Comparison of ENCODE assay signal across 8 cellular contexts in genomic region chr22:20701680-20702136, GRCh38.
DNase-seq lines count a peak whose midpoint lies in the region; ATAC-seq and TF ChIP-seq lines count a peak whose summit lies in the region.
"Not testable (repeated sequence)": the region's sequence is repeated elsewhere in the genome, so short reads cannot be mapped to it uniquely, and the experiment has no call there.

No MANE protein-coding gene starts in this region.

- peak overlapping the region; percentile 74 for H3K4me2 ChIP-seq in OCI-LY7 (ENCODE audit: low read length)
- H3K4me2 ChIP-seq in mesendoderm (ENCODE audit: low read length), result not testable (repeated sequence)

- no CpG with 5 or more reads among the region's 21 CpGs for WGBS in mesendoderm (ENCODE audit: extremely low coverage, insufficient coverage, low lambda C conversion rate)
- 7 to 12% (median 10%) methylated on average over 12 to 17 of the region's 21 CpGs for WGBS in spleen, 5 donors

- H3K18ac ChIP-seq in mesendoderm (ENCODE audit: low read length), result not testable (repeated sequence)

- not testable (repeated sequence) for H4K20me1 ChIP-seq in OCI-LY7 (ENCODE audit: insufficient read depth, low read length)

- intact Hi-C loops in CD4-positive, alpha-beta memory T cell (cut with micrococcal nuclease), result loop anchor here (2.0 to 5.0 kb wide), 2 partner anchors 134 to 381 kb away; partner anchors contain the start of gene DGCR6L
- intact Hi-C loops in OCI-LY7 (cut with micrococcal nuclease; ENCODE audit: unreplicated experiment), result loop anchor here (5.0 kb wide), 1 partner anchor 41 kb away; no protein-coding TSS in a partner anchor
- intact Hi-C loops in activated T-helper 1 cell treated with anti-CD3 and anti-CD28 coated beads, Interleukin-12 subunit alpha, Interleukin-12 subunit beta, Interleukin-2, Interleukin-4 antibody, amounts not matched to agents 30 ng/mL and 10 ng/mL and 1 ng/mL, durations not matched to agents 14 hours and 24 hours and 36 hours (cut with micrococcal nuclease), result loop anchor here (2.0 to 5.0 kb wide), 4 partner anchors 139 to 379 kb away; partner anchors contain the start of genes DGCR6L, MED15, PI4KA and SNAP29
- intact Hi-C loops in spleen (cut with DNase I; ENCODE audit: low total_unique reads), result not testable (repeated sequence)

- H3K4me3 ChIP-seq in CD4-positive, alpha-beta memory T cell (ENCODE audit: low read length in 2 of 2), result peak overlapping the region in 1 of 2 donors; percentile 49
- H3K4me3 ChIP-seq in OCI-LY7 (ENCODE audit: low read depth, low read length, poor library complexity, severe bottlenecking) (peak overlapping the region; percentile 72), spleen (peak overlapping the region in 7 of 8 donors; percentile 51 to 81 (median 62))
- H3K4me3 ChIP-seq in mesendoderm (ENCODE audit: low read length), result not testable (repeated sequence)

- H3K9me2 ChIP-seq in OCI-LY7 (ENCODE audit: insufficient read depth, low read length), result not testable (repeated sequence)

- POLR2A ChIA-PET in CD4-positive, alpha-beta memory T cell (lab: Charles Lee; ENCODE audit: partially characterized antibody), result interaction anchor here (1.6 to 4.1 kb wide), 4 partner anchors 133 to 238 kb away, joined by 5 to 27 read pairs (median 12); partner anchors contain the start of gene MED15
- POLR2A ChIA-PET in OCI-LY7 (lab: Charles Lee), result not testable (repeated sequence)

- ATAC-seq in GM21447 (IDR thresholded peaks at IDR 0.05; ENCODE audit: unreplicated experiment) (peak; percentile 6), HG03159 (IDR thresholded peaks at IDR 0.05; ENCODE audit: unreplicated experiment) (peak; percentile 11)

- peak overlapping the region; percentile 33; the same call in 1 of the 2 replicates for H2AFZ ChIP-seq in OCI-LY7 (ENCODE audit: low read length)

- H3K27ac ChIP-seq in CD4-positive, alpha-beta memory T cell (ENCODE audit: low read depth, low read length), result peak overlapping the region; percentile 46
- H3K27ac ChIP-seq in OCI-LY7 (ENCODE audit: low read depth, low read length, poor library complexity, severe bottlenecking) (peak overlapping the region; percentile 79), epithelial cell of prostate (peak overlapping the region; percentile 88), spleen (peak overlapping the region in 7 of 8 donors; percentile 69 to 93 (median 86))
- not testable (repeated sequence) for H3K27ac ChIP-seq in mesendoderm (ENCODE audit: low read depth, low read length)

- H3K4me1 ChIP-seq in CD4-positive, alpha-beta memory T cell (ENCODE audit: insufficient read depth, low read length), result peaks cover 13% of the 10 kb centered on the region
- H3K4me1 ChIP-seq in OCI-LY7 (ENCODE audit: insufficient read depth, low read length, poor library complexity, severe bottlenecking); mesendoderm (ENCODE audit: control insufficient read depth, low read depth, low read length): not testable (repeated sequence)
- peaks cover 4 to 28% (median 16%) of the 10 kb centered on the region in 6 donors for H3K4me1 ChIP-seq in spleen

- not testable (repeated sequence) for H3K79me2 ChIP-seq in OCI-LY7 (ENCODE audit: insufficient read depth, low read depth, low read length); mesendoderm (ENCODE audit: control insufficient read depth, insufficient read depth, low read length)

- peak overlapping the region; percentile 84 to 98 (median 96) for H3K4me3 Mint-ChIP-seq in CD4-positive, alpha-beta memory T cell
- H3K4me3 Mint-ChIP-seq in activated T-helper 1 cell treated with anti-CD3 and anti-CD28 coated beads, Interleukin-12 subunit alpha, Interleukin-12 subunit beta, Interleukin-2, Interleukin-4 antibody, amounts not matched to agents 30 ng/mL and 10 ng/mL and 1 ng/mL, durations not matched to agents 14 hours and 24 hours and 36 hours, result peak overlapping the region; percentile 76

- CTCF ChIA-PET in CD4-positive, alpha-beta memory T cell (lab: Charles Lee; ENCODE audit: partially characterized antibody); OCI-LY7 (lab: Charles Lee; ENCODE audit: unreplicated experiment): not testable (repeated sequence)

- H3K27me3 Mint-ChIP-seq in CD4-positive, alpha-beta memory T cell, result not testable (repeated sequence)
- H3K27me3 Mint-ChIP-seq in activated T-helper 1 cell treated with anti-CD3 and anti-CD28 coated beads, Interleukin-12 subunit alpha, Interleukin-12 subunit beta, Interleukin-2, Interleukin-4 antibody, amounts not matched to agents 30 ng/mL and 10 ng/mL and 1 ng/mL, durations not matched to agents 14 hours and 24 hours and 36 hours (ENCODE audit: insufficient read depth), result peaks cover 17% of the 10 kb centered on the region

- BruUV-seq in OCI-LY7 (replicated peaks; lab: Mats Ljungman, UMichigan), result not testable (repeated sequence)

- H3K27me3 ChIP-seq in CD4-positive, alpha-beta memory T cell (ENCODE audit: insufficient read depth, low read length); mesendoderm (ENCODE audit: insufficient read depth, low read length, poor library complexity); spleen (replicated peaks in 1 of 7): not testable (repeated sequence)

- not testable (repeated sequence) for H3K9me3 ChIP-seq in CD4-positive, alpha-beta memory T cell (ENCODE audit: control insufficient read depth in 1 of 2, low read length in 2 of 2); OCI-LY7 (ENCODE audit: low read length); spleen

- not testable (repeated sequence) for TF ChIP-seq CTCF in OCI-LY7 (conservative IDR thresholded peaks at IDR 0.05; ENCODE audit: low read length); spleen (IDR thresholded peaks at IDR 0.05 in 8 of 11, conservative IDR thresholded peaks at IDR 0.05 in 3 of 11)

- peaks cover 6 to 27% (median 18%) of the 10 kb centered on the region in 4 donors for H3K4me1 Mint-ChIP-seq in CD4-positive, alpha-beta memory T cell
- not testable (repeated sequence) for H3K4me1 Mint-ChIP-seq in activated T-helper 1 cell treated with anti-CD3 and anti-CD28 coated beads, Interleukin-12 subunit alpha, Interleukin-12 subunit beta, Interleukin-2, Interleukin-4 antibody, amounts not matched to agents 30 ng/mL and 10 ng/mL and 1 ng/mL, durations not matched to agents 14 hours and 24 hours and 36 hours (ENCODE audit: low read depth)

- not testable (repeated sequence) for H3K36me3 ChIP-seq in CD4-positive, alpha-beta memory T cell (ENCODE audit: insufficient read depth, low read length); OCI-LY7 (ENCODE audit: insufficient read depth, low read length); mesendoderm (ENCODE audit: control insufficient read depth, insufficient read depth, low read length)
- H3K36me3 ChIP-seq in spleen, result peaks cover 0 to 12% (median 0%) of the 10 kb centered on the region in 6 donors

- H2BK5ac ChIP-seq in mesendoderm (ENCODE audit: low read length), result not testable (repeated sequence)

- not testable (repeated sequence) for H3K36me3 Mint-ChIP-seq in CD4-positive, alpha-beta memory T cell; activated T-helper 1 cell treated with anti-CD3 and anti-CD28 coated beads, Interleukin-12 subunit alpha, Interleukin-12 subunit beta, Interleukin-2, Interleukin-4 antibody, amounts not matched to agents 30 ng/mL and 10 ng/mL and 1 ng/mL, durations not matched to agents 14 hours and 24 hours and 36 hours (ENCODE audit: low read depth)

- TF ChIP-seq POLR2A in spleen (IDR thresholded peaks at IDR 0.05), result not testable (repeated sequence)

- not testable (repeated sequence) for H4K5ac ChIP-seq in mesendoderm (ENCODE audit: low read length)

- not testable (repeated sequence) for H2BK120ac ChIP-seq in mesendoderm (ENCODE audit: low read depth, low read length)

- not testable (repeated sequence) for H3K79me1 ChIP-seq in mesendoderm (ENCODE audit: low read length)

- not testable (repeated sequence) for H2BK15ac ChIP-seq in mesendoderm (replicated peaks; ENCODE audit: low read depth)

- DNase-seq in CD4-positive, alpha-beta memory T cell; activated T-helper 1 cell treated with anti-CD3 and anti-CD28 coated beads, Interleukin-12 subunit alpha, Interleukin-12 subunit beta, Interleukin-2, Interleukin-4 antibody, amounts not matched to agents 30 ng/mL and 10 ng/mL and 1 ng/mL, durations not matched to agents 14 hours and 24 hours and 36 hours (ENCODE audit: low spot score); epithelial cell of prostate (ENCODE audit: low read depth, low spot score); mesendoderm; spleen: not testable (repeated sequence)
- DNase-seq in OCI-LY7 (ENCODE audit: low spot score), result peak; percentile 16

- H3K9me3 Mint-ChIP-seq in CD4-positive, alpha-beta memory T cell; activated T-helper 1 cell treated with anti-CD3 and anti-CD28 coated beads, Interleukin-12 subunit alpha, Interleukin-12 subunit beta, Interleukin-2, Interleukin-4 antibody, amounts not matched to agents 30 ng/mL and 10 ng/mL and 1 ng/mL, durations not matched to agents 14 hours and 24 hours and 36 hours: not testable (repeated sequence)

- H3K4ac ChIP-seq in mesendoderm (ENCODE audit: low read depth, low read length), result not testable (repeated sequence)

- H4K8ac ChIP-seq in mesendoderm (ENCODE audit: low read depth, low read length), result not testable (repeated sequence)

- H2AK5ac ChIP-seq in mesendoderm (ENCODE audit: low read length), result not testable (repeated sequence)

- peak overlapping the region; percentile 42 for H3K56ac ChIP-seq in mesendoderm (ENCODE audit: low read length)

- H3K27ac Mint-ChIP-seq in CD4-positive, alpha-beta memory T cell, result peak overlapping the region; percentile 80 to 100 (median 87)
- not testable (repeated sequence) for H3K27ac Mint-ChIP-seq in activated T-helper 1 cell treated with anti-CD3 and anti-CD28 coated beads, Interleukin-12 subunit alpha, Interleukin-12 subunit beta, Interleukin-2, Interleukin-4 antibody, amounts not matched to agents 30 ng/mL and 10 ng/mL and 1 ng/mL, durations not matched to agents 14 hours and 24 hours and 36 hours

- H3K9ac ChIP-seq in mesendoderm (ENCODE audit: low read length), result not testable (repeated sequence)

- H3K23ac ChIP-seq in mesendoderm (ENCODE audit: low read length), result not testable (repeated sequence)
